20 cellular contexts compared by ENCODE assay signal in the genomic region with DNA sequence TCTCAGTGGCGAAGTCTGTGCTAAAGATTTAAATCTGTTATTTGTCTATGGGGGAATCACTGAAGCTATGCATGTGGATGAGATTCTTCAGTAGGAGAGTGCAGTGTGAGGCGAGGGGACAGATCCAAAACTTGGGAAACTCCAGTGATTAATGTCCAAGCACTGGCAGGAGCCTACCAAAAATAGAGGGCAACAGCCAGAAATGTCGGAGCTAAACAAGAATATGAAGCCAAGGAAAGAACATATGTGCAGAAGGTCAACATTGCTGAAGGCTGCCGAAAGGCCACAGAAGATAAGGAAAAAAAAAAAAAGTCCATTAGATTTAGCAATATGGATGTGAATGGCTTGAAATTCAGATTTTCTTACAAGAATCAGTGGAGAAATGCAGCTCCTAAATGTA.
DNase-seq lines count a peak whose midpoint lies in the region; ATAC-seq, FAIRE-seq and TF ChIP-seq lines count a peak whose summit lies in the region.
"Had no signal": no experiment of that assay in that cellular context is flagged by ENCODE, and none has a peak within 500 bp of the region (broad histone marks: within the 10 kb centered on the region; RNA-seq: fewer than 3 reads in every experiment).

No MANE protein-coding gene starts in this region.

- H3K9ac ChIP-seq in adipocyte (ENCODE audit: low read length), result peak overlapping the region; percentile 82

- in situ Hi-C loops in GM13977 (cut with MboI; ENCODE audit: low pct_unique_long_range_greater_than_20kb, low sequenced_read_pairs, unreplicated experiment), result no loop called here

- H3K27ac ChIP-seq in adrenal gland, result no peak overlapping the region
- H3K27ac ChIP-seq: A549, C4-2B had no signal

- peak; percentile 9 for ATAC-seq in left lobe of liver
- ATAC-seq in sciatic nerve, result peak; percentile 41
- ATAC-seq in HG02870 (IDR thresholded peaks at IDR 0.05; ENCODE audit: unreplicated experiment), result no peak
- ATAC-seq: A549; CD8-positive, alpha-beta T cell; GM23338 had no signal

- no peak for TF ChIP-seq POLR2A in adrenal gland (IDR thresholded peaks at IDR 0.05)

- peaks cover 12% of the 10 kb centered on the region for H3K36me3 ChIP-seq in adipocyte (ENCODE audit: control insufficient read depth, insufficient read depth, low read length, severe bottlenecking)
- H3K36me3 ChIP-seq in adrenal gland (replicated peaks in 1 of 2), result no peaks in the 10 kb centered on the region
- H3K36me3 ChIP-seq: BE2C had no signal

- H3K4me3 ChIP-seq in adipocyte (ENCODE audit: low read length), result peak overlapping the region; percentile 40
- H3K4me3 ChIP-seq in adrenal gland, result no peak overlapping the region
- H3K4me3 ChIP-seq: A549, GM23338 had no signal

- H3K27me3 ChIP-seq in adipocyte (replicated peaks; ENCODE audit: control insufficient read depth, insufficient read depth, low read length) (no peaks in the 10 kb centered on the region), adrenal gland (no peaks in the 10 kb centered on the region)
- H3K27me3 ChIP-seq: BE2C had no signal

- TF ChIP-seq CTCF in adrenal gland (IDR thresholded peaks at IDR 0.05) (no peak), GM13977 (IDR thresholded peaks at IDR 0.05; ENCODE audit: extremely low read depth, insufficient read depth, missing control alignments) (no peak)

- DNase-seq in adipocyte (ENCODE audit: low read depth) (no peak), adrenal gland (peak in 5 of 7 donors; percentile 18 to 53 (median 33)), left lobe of liver (ENCODE audit: low spot score) (no peak), sciatic nerve (ENCODE audit: low spot score) (no peak), urothelium cell line (ENCODE audit: low spot score) (no peak), GM13977 (ENCODE audit: low spot score) (no peak)
- DNase-seq: BE2C; CD8-positive, alpha-beta T cell; COR-L47; DMS153; DMS79 treated with DMSO at 0.1 percent for 48 hours; EL; H7 had no signal

- intact Hi-C loops in adrenal gland (cut with DNase I) (no loop called here), sciatic nerve (cut with DNase I) (no loop called here)

- 37 to 48% (median 42%) methylated on average over 4 of the region's 4 CpGs for WGBS in adrenal gland, 4 donors

- no peak for FAIRE-seq in urothelium cell line (lab: Jason Lieb, UNC)
- FAIRE-seq: A549, D721Med, G401.6, GM12891 had no signal

- no peaks in the 10 kb centered on the region for H3K9me3 ChIP-seq in adipocyte (ENCODE audit: control insufficient read depth, low read length)
- no peaks in the 10 kb centered on the region for H3K9me3 ChIP-seq in adrenal gland (replicated peaks in 1 of 3)
- H3K9me3 ChIP-seq: A549, BE2C had no signal

- peaks cover 71% of the 10 kb centered on the region for H3K4me1 ChIP-seq in adipocyte (ENCODE audit: control insufficient read depth, insufficient read depth, low read length)
- no peaks in the 10 kb centered on the region for H3K4me1 ChIP-seq in adrenal gland (replicated peaks in 1 of 2)

Comparison
In these comparisons a context has a peak if more than half of its experiments do, and no peak if none do; other contexts are left out.
1. DNase-seq: peak in adrenal gland (5 of 7); none in adipocyte (single experiment), left lobe of liver (single experiment), sciatic nerve (single experiment), urothelium cell line (single experiment) and GM13977 (single experiment).